Comparison of ENCODE assay signal across 14 cellular contexts in genomic region chr1:54378157-54378883, GRCh38. TPM values are rescaled to one million over a fixed set of nuclear protein-coding genes. Genes with fewer than 3 reads are reported as not detected.
DNase-seq lines count a peak whose midpoint lies in the region; ATAC-seq, FAIRE-seq and TF ChIP-seq lines count a peak whose summit lies in the region.
"Had no signal": no experiment of that assay in that cellular context is flagged by ENCODE, and none has a peak within 500 bp of the region (broad histone marks: within the 10 kb centered on the region; RNA-seq: fewer than 3 reads in every experiment).

No MANE protein-coding gene starts in this region.

- peak overlapping the region; percentile 94 for H3K27ac Mint-ChIP-seq in GM23338
- H3K27ac Mint-ChIP-seq: activated CD4-positive, alpha-beta memory T cell treated with anti-CD3 and anti-CD28 coated beads, Interleukin-2, amount 10 ng/mL, durations not matched to agents 7 days and 5 days had no signal

- H3K9me2 ChIP-seq in GM23338 (ENCODE audit: insufficient read depth) = no peaks in the 10 kb centered on the region

- peaks cover 77% of the 10 kb centered on the region for H3K4me1 ChIP-seq in GM23338 (ENCODE audit: insufficient read depth)
- H3K4me1 ChIP-seq in GM12878 (ENCODE audit: control insufficient read depth, insufficient read depth, low read length) = peaks cover 78% of the 10 kb centered on the region

- ATAC-seq in GM23338 (peak; percentile 48), GM12878 (no peak), sciatic nerve (no peak), HG03571 (IDR thresholded peaks at IDR 0.05; ENCODE audit: unreplicated experiment) (no peak), GM18870 (IDR thresholded peaks at IDR 0.05; ENCODE audit: unreplicated experiment) (no peak)

- RAD21 ChIA-PET in GM12878 (lab: Charles Lee; ENCODE audit: unreplicated experiment) = interaction anchor here (0.9 kb wide), 1 partner anchor 28 kb away, joined by 4 read pairs; the partner anchor contains the start of gene SSBP3

- CTCF ChIA-PET in GM12878 (lab: Yijun Ruan, JAX) = interaction anchor here (1.4 kb wide), 1 partner anchor 29 kb away, joined by 3 read pairs; no protein-coding TSS in a partner anchor

- peaks cover 97% of the 10 kb centered on the region for H3K79me2 ChIP-seq in GM23338 (replicated peaks; ENCODE audit: insufficient read depth)
- H3K79me2 ChIP-seq in GM12878 (ENCODE audit: control insufficient read depth, insufficient read depth, low read length) = peaks cover 51% of the 10 kb centered on the region

- H3K36me3 Mint-ChIP-seq in GM23338 (ENCODE audit: low read depth) = peaks cover 25% of the 10 kb centered on the region

- BruUV-seq in GM12878 (replicated peaks; lab: Mats Ljungman, UMichigan) = no TSS peak

- H4K20me1 ChIP-seq in GM23338 (replicated peaks; ENCODE audit: insufficient read depth) (peaks cover 17% of the 10 kb centered on the region; the same call in 1 of the 2 replicates), GM12878 (ENCODE audit: control insufficient read depth, insufficient read depth) (no peaks in the 10 kb centered on the region)

- H3K27me3 Mint-ChIP-seq in GM23338 (ENCODE audit: insufficient read depth, low read depth, poor library complexity) = peaks cover 17% of the 10 kb centered on the region
- H3K27me3 Mint-ChIP-seq: activated CD4-positive, alpha-beta memory T cell treated with anti-CD3 and anti-CD28 coated beads, Interleukin-2, amount 10 ng/mL, durations not matched to agents 7 days and 5 days had no signal

- H3F3A ChIP-seq in GM23338 (replicated peaks; ENCODE audit: low read depth) = peaks cover 15% of the 10 kb centered on the region

- TF ChIP-seq RAD21 in GM12878 (IDR thresholded peaks at IDR 0.05; ENCODE audit: insufficient read depth, low read depth, low read length) = no peak

- H2AFZ ChIP-seq in GM23338 (no peak overlapping the region), GM12878 (ENCODE audit: control insufficient read depth, low read depth, low read length) (peak overlapping the region; percentile 57)

- TF ChIP-seq POLR2A in GM12878 (IDR thresholded peaks at IDR 0.05; ENCODE audit: low read depth, low read length) = no peak

- in situ Hi-C loops in GM12878 (cut with MboI) = no loop called here

- H3K27ac ChIP-seq in GM23338 (ENCODE audit: low read depth) = peak overlapping the region; percentile 98
- H3K27ac ChIP-seq in GM12878 (ENCODE audit: control insufficient read depth, insufficient read depth) = peak overlapping the region; percentile 93

- H3K4me3 ChIP-seq in GM23338 = peak overlapping the region; percentile 44
- H3K4me3 ChIP-seq in GM12878 = peak overlapping the region; percentile 18; the same call in 1 of the 2 replicates

- 48% methylated on average over 17 of the region's 17 CpGs for WGBS in GM12878 (ENCODE audit: insufficient coverage, insufficient replicate concordance, low lambda C conversion rate, missing lambda C conversion rate)

- TF ChIP-seq CTCF in GM23338 (conservative IDR thresholded peaks at IDR 0.05; ENCODE audit: low read depth in 2 of 2) (no peak), GM12878 (IDR thresholded peaks at IDR 0.05 in 2 of 3, conservative IDR thresholded peaks at IDR 0.05 in 1 of 3; ENCODE audit: control insufficient read depth in 2 of 3, extremely low read depth in 1 of 3, insufficient read depth in 1 of 3, low read depth in 3 of 3, low read length in 3 of 3) (no peak)

- peaks cover 78% of the 10 kb centered on the region for H3K4me1 Mint-ChIP-seq in GM23338

- peak overlapping the region; percentile 61 for H3K4me3 Mint-ChIP-seq in GM23338
- H3K4me3 Mint-ChIP-seq: activated CD4-positive, alpha-beta memory T cell treated with anti-CD3 and anti-CD28 coated beads, Interleukin-2, amount 10 ng/mL, durations not matched to agents 7 days and 5 days had no signal

- H3K27me3 ChIP-seq in GM23338 (ENCODE audit: insufficient read depth) (no peaks in the 10 kb centered on the region), GM12878 (replicated peaks in 1 of 2; ENCODE audit: control insufficient read depth in 2 of 2, insufficient read depth in 2 of 2, low read length in 1 of 2) (no peaks in the 10 kb centered on the region)

- no peak for TF ChIP-seq EP300 in GM12878 (IDR thresholded peaks at IDR 0.05; ENCODE audit: borderline replicate concordance in 1 of 2, control insufficient read depth in 1 of 2, low read depth in 2 of 2, low read length in 2 of 2)

- no peaks in the 10 kb centered on the region for H3K9me3 ChIP-seq in GM12878 (replicated peaks; ENCODE audit: control insufficient read depth, insufficient read depth, low read length)

- FAIRE-seq in GM12878 (lab: Jason Lieb, UNC) (no peak), HTR-8/SVneo (lab: Jason Lieb, UNC) (no peak)
- FAIRE-seq: H54 had no signal

- SMC1A ChIA-PET in GM12878 (lab: Charles Lee; ENCODE audit: uncharacterized antibody, unreplicated experiment) = interaction anchor here (1.2 to 3.1 kb wide), 3 partner anchors 20 to 29 kb away, joined by 4 to 15 read pairs (median 6); partner anchors contain the start of gene SSBP3

- H3K9me3 Mint-ChIP-seq in GM23338 = no peaks in the 10 kb centered on the region; the same call in 2 of the 3 replicates
- H3K9me3 Mint-ChIP-seq: activated CD4-positive, alpha-beta memory T cell treated with anti-CD3 and anti-CD28 coated beads, Interleukin-2, amount 10 ng/mL, durations not matched to agents 7 days and 5 days had no signal

- peak overlapping the region; percentile 28; the same call in 1 of the 2 replicates for H3K9ac ChIP-seq in GM12878 (ENCODE audit: control insufficient read depth, insufficient read depth, low read length)

- H3K36me3 ChIP-seq in GM23338 (ENCODE audit: insufficient read depth) (no peaks in the 10 kb centered on the region), GM12878 (ENCODE audit: control insufficient read depth in 2 of 2, insufficient read depth in 2 of 2, low read length in 1 of 2) (peaks cover 0 to 2% of the 10 kb centered on the region in 2 experiments; a peak in 2 of 4 replicates)

- intact Hi-C loops in GM12878 (cut with micrococcal nuclease; ENCODE audit: unreplicated experiment) (no loop called here), sciatic nerve (cut with DNase I) (no loop called here)

- POLR2A ChIA-PET in GM12878 (lab: Charles Lee) = interaction anchor here (2.1 kb wide), 1 partner anchor 25 kb away, joined by 5 read pairs; no protein-coding TSS in a partner anchor

- H3K4me2 ChIP-seq in GM23338 (peak overlapping the region; percentile 78), GM12878 (ENCODE audit: control insufficient read depth, insufficient read depth) (peak overlapping the region; percentile 79)

- DNase-seq in Ammon's horn (ENCODE audit: low spot score) (peak; percentile 47), GM23338 (ENCODE audit: low spot score) (peak; percentile 90), GM12878 (ENCODE audit: low read depth, low spot score) (no peak), midbrain (lab: John Stamatoyannopoulos, UW) (peak; percentile 15), HTR-8/SVneo (ENCODE audit: insufficient read length, low spot score) (no peak), sciatic nerve (ENCODE audit: low spot score) (no peak)
- DNase-seq: activated CD4-positive, alpha-beta memory T cell treated with anti-CD3 and anti-CD28 coated beads, Interleukin-2, amount 10 ng/mL, durations not matched to agents 7 days and 5 days; effector CD8-positive, alpha-beta T cell; hippocampal formation; NCI-H748 treated with DMSO at 0.1 percent for 48 hours; stimulated activated CD4-positive, alpha-beta T cell treated with anti-CD3 and anti-CD28 coated beads, Interleukin-1b, Interleukin-23, amount 100 ng/mL, for 48 hours had no signal

TF ChIP-seq in GM23338, 12 proteins besides CTCF, POLR2A, EP300 and RAD21:
- no peak for TF ChIP-seq POLR2AphosphoS5 (IDR thresholded peaks at IDR 0.05; ENCODE audit: low read depth)
- no peak for TF ChIP-seq ZNF331 (CRISPR knock-in tag; IDR thresholded peaks at IDR 0.05; ENCODE audit: low read depth)

TF ChIP-seq in GM12878, 131 proteins besides CTCF, POLR2A, EP300 and RAD21:
- no peak for TF ChIP-seq JUND (IDR thresholded peaks at IDR 0.05; ENCODE audit: low read depth, low read length)
- peak; percentile 17; the same call in 1 of the 2 replicates for TF ChIP-seq EED (IDR thresholded peaks at IDR 0.05; ENCODE audit: low read depth)
- no peak for TF ChIP-seq CBX5 (IDR thresholded peaks at IDR 0.05; ENCODE audit: low read depth)
- no peak for TF ChIP-seq NR2C1 (IDR thresholded peaks at IDR 0.05)

RNA-seq across cellular contexts. Expression of gene SSBP3, which starts 27.9 kb away (rescaled TPM):
- total RNA-seq in GM23338 (2014; rRNA removed; shearing (Covaris generic)) = 47.4 and 59.5 TPM in 2 replicates
- 68.6 and 82.3 TPM in 2 replicates for polyA plus RNA-seq in GM23338 (2016; fragmentation: Nextera tagmentation; extraction: Ambion mirVana)
- total RNA-seq in GM12878 (2013; cell fraction: nucleolus; rRNA removed) = 27.4 and 27.5 TPM in 2 replicates
- total RNA-seq in GM12878 (2014; rRNA removed) = 15.8 and 16.1 TPM in 2 replicates
- total RNA-seq in GM12878 (2014; rRNA removed; fragmentation: Illumina TruSeq; extraction: Trizol) = 16.7 and 21.5 TPM in 2 replicates
- 50.4 and 51.7 TPM in 2 replicates for total RNA-seq in GM12878 (2021)
- polyA plus RNA-seq in GM12878 (2011; ENCODE audit: low read depth) = 10.0 TPM
- 8.1 and 18.0 TPM in 2 replicates for polyA plus RNA-seq in GM12878 (2011; rRNA removed)
- polyA plus RNA-seq in GM12878 (2011; cell fraction: cytosol; rRNA removed) = 15.5 and 16.6 TPM in 2 replicates
- polyA plus RNA-seq in GM12878 (2011; cell fraction: nucleus; rRNA removed) = 31.4 and 44.2 TPM in 2 replicates
- polyA plus RNA-seq in GM12878 (2012) = 22.0 and 30.8 TPM in 2 replicates
- polyA plus RNA-seq in GM12878 (2014; fragmentation: Illumina TruSeq; extraction: Trizol) = 38.8 and 40.3 TPM in 2 replicates
- polyA plus RNA-seq in GM12878 (2014; fragmentation: Nextera tagmentation; extraction: Ambion mirVana) = 1 to 10 TPM; 4.1 to 7.9 TPM
- 30.1 and 41.9 TPM in 2 replicates for polyA plus RNA-seq in GM12878 (2014; rRNA removed)
- 1 to 10 TPM; 6.4 to 6.6 TPM for polyA plus RNA-seq in GM12878 (2016; fragmentation: Nextera tagmentation; extraction: Ambion mirVana)
- polyA minus RNA-seq in GM12878 (2011; rRNA and poly(A)+ RNA removed) = 9.3 and 10.4 TPM in 2 replicates
- 7.1 and 10.2 TPM in 2 replicates for polyA minus RNA-seq in GM12878 (2011; cell fraction: cytosol; rRNA and poly(A)+ RNA removed)
- 3.7 and 11.5 TPM in 2 replicates for polyA minus RNA-seq in GM12878 (2011; cell fraction: nucleus; rRNA and poly(A)+ RNA removed)
- total RNA-seq in sciatic nerve = 104 TPM

Comparison
In these comparisons a context has a peak if more than half of its experiments do, and no peak if none do; other contexts are left out.
1. DNase-seq: peak in Ammon's horn (single experiment), GM23338 (single experiment) and midbrain (single experiment); none in GM12878 (single experiment), HTR-8/SVneo (single experiment) and sciatic nerve (single experiment).